In genomic region chr10:4867109-4867519, GRCh38 we compare ENCODE assay signal across 1 cellular context.
TF ChIP-seq lines count a peak whose summit lies in the region.

No MANE protein-coding gene starts in this region.

TF ChIP-seq in K562, 482 proteins besides CTCF, POLR2A, EP300 and RAD21 (continued from another document and continues in another):
- TF ChIP-seq C11orf30 (IDR thresholded peaks at IDR 0.05; ENCODE audit: low read depth): no peak
- 0 out of 2 replicates have a peak, but pooled peaks have one; percentile 57 for TF ChIP-seq ZNF197 (CRISPR knock-in tag; IDR thresholded peaks at IDR 0.05; ENCODE audit: low read depth)
- TF ChIP-seq ZNF444 (CRISPR knock-in tag; IDR thresholded peaks at IDR 0.05): 0 out of 2 replicates have a peak, but pooled peaks have one; percentile 15
- TF ChIP-seq ZNF174 (CRISPR knock-in tag; IDR thresholded peaks at IDR 0.05): 0 out of 2 replicates have a peak, but pooled peaks have one; percentile 27
- no peak for TF ChIP-seq AFF1 (IDR thresholded peaks at IDR 0.05; ENCODE audit: low read depth in 1 of 2, partially characterized antibody in 2 of 2)
- no peak for TF ChIP-seq CBFA2T3 (IDR thresholded peaks at IDR 0.05)
- no peak for TF ChIP-seq FOXO4 (CRISPR knock-in tag; IDR thresholded peaks at IDR 0.05)
- no peak for TF ChIP-seq ZNF354B (CRISPR knock-in tag; IDR thresholded peaks at IDR 0.05)
- TF ChIP-seq ZNF407 (IDR thresholded peaks at IDR 0.05; ENCODE audit: low read depth): no peak
- TF ChIP-seq BRCA1 (IDR thresholded peaks at IDR 0.05): no peak
- no peak for TF ChIP-seq BRCA1 (CRISPR knock-in tag; IDR thresholded peaks at IDR 0.05)
- TF ChIP-seq REST (CRISPR knock-in tag; IDR thresholded peaks at IDR 0.05; ENCODE audit: low read depth): no peak
- TF ChIP-seq ZNF398 (CRISPR knock-in tag; IDR thresholded peaks at IDR 0.05): peak; percentile 53; the same call in 1 of the 2 replicates
- TF ChIP-seq ZBTB12 (CRISPR knock-in tag; IDR thresholded peaks at IDR 0.05): peak; percentile 65
- no peak for TF ChIP-seq U2AF2 (optimal IDR thresholded peaks at IDR 0.05; ENCODE audit: low read depth, low read length)
- no peak for TF ChIP-seq SAP30 (IDR thresholded peaks at IDR 0.05; ENCODE audit: borderline replicate concordance, insufficient read depth, low read depth, low read length, poor library complexity, severe bottlenecking)
- TF ChIP-seq POLR3G (IDR thresholded peaks at IDR 0.05; ENCODE audit: extremely low read depth, insufficient read length, insufficient replicate concordance): no peak
- TF ChIP-seq FOXP4 (CRISPR knock-in tag; IDR thresholded peaks at IDR 0.05; ENCODE audit: borderline replicate concordance): no peak
- no peak for TF ChIP-seq FOSL1 (tag; conservative IDR thresholded peaks at IDR 0.05)
- no peak for TF ChIP-seq ZBTB8A (IDR thresholded peaks at IDR 0.05; ENCODE audit: partially characterized antibody)
- TF ChIP-seq ATF1 (CRISPR knock-in tag; IDR thresholded peaks at IDR 0.05): no peak
- 0 out of 2 replicates have a peak, but pooled peaks have one; percentile 40 for TF ChIP-seq ATF1 (tag; IDR thresholded peaks at IDR 0.05)
- TF ChIP-seq POLR2B (IDR thresholded peaks at IDR 0.05; ENCODE audit: low read depth, partially characterized antibody): no peak
- no peak for TF ChIP-seq SRSF3 (IDR thresholded peaks at IDR 0.05; ENCODE audit: insufficient read depth, low read length)
- no peak for TF ChIP-seq CC2D1A (IDR thresholded peaks at IDR 0.05)
- no peak for TF ChIP-seq MITF (IDR thresholded peaks at IDR 0.05)
- no peak for TF ChIP-seq MAFF (IDR thresholded peaks at IDR 0.05; ENCODE audit: low read length)
- TF ChIP-seq STAG1 (CRISPR knock-in tag; IDR thresholded peaks at IDR 0.05; ENCODE audit: borderline replicate concordance): no peak
- no peak for TF ChIP-seq ZBTB7A (IDR thresholded peaks at IDR 0.05; ENCODE audit: borderline replicate concordance, control insufficient read depth, low read depth, low read length)
- no peak for TF ChIP-seq IRF2 (CRISPR knock-in tag; IDR thresholded peaks at IDR 0.05)
- peak; percentile 86 for TF ChIP-seq BACH1 (tag; IDR thresholded peaks at IDR 0.05)
- no peak for TF ChIP-seq MECOM (CRISPR knock-in tag; IDR thresholded peaks at IDR 0.05)
- no peak for TF ChIP-seq CCAR2 (IDR thresholded peaks at IDR 0.05; ENCODE audit: low read depth, low read length)
